Comparison of ENCODE assay signal across 8 cellular contexts in the genomic region with DNA sequence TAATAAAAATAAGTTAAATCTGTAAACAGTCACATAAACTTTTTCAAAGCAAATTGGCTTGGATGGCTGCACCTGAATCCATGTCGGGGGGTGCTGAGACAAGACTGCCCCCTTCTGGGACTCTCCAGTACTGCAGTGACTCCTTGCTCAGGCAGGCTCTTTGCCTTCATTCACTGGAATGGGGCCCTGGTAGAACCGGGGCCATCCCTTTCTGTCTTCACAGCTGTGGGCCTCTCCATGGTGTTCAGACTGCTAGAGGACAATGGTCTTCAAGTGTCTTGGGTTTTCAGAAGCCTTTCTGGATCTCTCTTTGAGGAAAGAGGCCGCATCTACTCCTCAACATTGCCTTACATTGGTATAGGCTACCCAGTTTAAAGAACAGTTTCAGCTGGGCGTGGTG. TPM values are rescaled to one million over a fixed set of nuclear protein-coding genes. Genes with fewer than 3 reads are reported as not detected.
DNase-seq lines count a peak whose midpoint lies in the region; ATAC-seq, FAIRE-seq and TF ChIP-seq lines count a peak whose summit lies in the region.

No MANE protein-coding gene starts in this region.

- H4K12ac ChIP-seq in trophoblast cell (ENCODE audit: low read depth, low read length): no peak overlapping the region

- H4K91ac ChIP-seq in trophoblast cell (ENCODE audit: low read depth, low read length): no peak overlapping the region

- no peak overlapping the region for H3K4me2 ChIP-seq in trophoblast cell (ENCODE audit: low read length)

- H3K4me3 Mint-ChIP-seq in activated T-helper 17 cell treated with anti-CD3 and anti-CD28 coated beads, Interleukin-2, amount 50 U/mL, for 72 hours: no peak overlapping the region

- H3K27ac ChIP-seq in trophoblast cell (ENCODE audit: low read depth, low read length) (no peak overlapping the region), uterus (no peak overlapping the region)

- H3K27me3 Mint-ChIP-seq in activated T-helper 17 cell treated with anti-CD3 and anti-CD28 coated beads, Interleukin-2, amount 50 U/mL, for 72 hours: peaks cover 9% of the 10 kb centered on the region

- no peak overlapping the region for H2BK120ac ChIP-seq in trophoblast cell (ENCODE audit: insufficient read depth, low read length, poor library complexity)

- peaks cover 5% of the 10 kb centered on the region in 2 experiments for H3K4me1 ChIP-seq in trophoblast cell (ENCODE audit: control insufficient read depth in 1 of 2, insufficient read depth in 2 of 2, low read length in 2 of 2)
- H3K4me1 ChIP-seq in uterus: no peaks in the 10 kb centered on the region

- H2BK5ac ChIP-seq in trophoblast cell (ENCODE audit: low read depth, low read length, poor library complexity): no peak overlapping the region

- H3K18ac ChIP-seq in trophoblast cell (ENCODE audit: low read length): no peak overlapping the region

- ATAC-seq in activated T-helper 17 cell treated with anti-CD3 and anti-CD28 coated beads, Interleukin-2, amount 50 U/mL, for 72 hours (replicated peaks): peak; percentile 83
- ATAC-seq in GM18907 (IDR thresholded peaks at IDR 0.05; ENCODE audit: unreplicated experiment): no peak

- no peak overlapping the region for H2AFZ ChIP-seq in trophoblast cell (ENCODE audit: insufficient read depth, low read length, poor library complexity)

- H3K79me2 ChIP-seq in trophoblast cell (ENCODE audit: control insufficient read depth, insufficient read depth, low read length, poor library complexity): no peaks in the 10 kb centered on the region

- peak; percentile 65 to 77 (median 72) for TF ChIP-seq CTCF in uterus (IDR thresholded peaks at IDR 0.05)

- H3K4me3 ChIP-seq in trophoblast cell (ENCODE audit: low read depth, low read length): no peak overlapping the region
- H3K4me3 ChIP-seq in uterus: no peak overlapping the region

- H3K27me3 ChIP-seq in trophoblast cell (ENCODE audit: insufficient read depth, low read length) (no peaks in the 10 kb centered on the region), uterus (no peaks in the 10 kb centered on the region)

- no peak overlapping the region for H3K27ac Mint-ChIP-seq in activated T-helper 17 cell treated with anti-CD3 and anti-CD28 coated beads, Interleukin-2, amount 50 U/mL, for 72 hours

- no peaks in the 10 kb centered on the region for H3K36me3 ChIP-seq in trophoblast cell (ENCODE audit: control insufficient read depth in 1 of 2, insufficient read depth in 2 of 2, low read length in 2 of 2)
- H3K36me3 ChIP-seq in uterus: no peaks in the 10 kb centered on the region

- H3K4ac ChIP-seq in trophoblast cell (ENCODE audit: low read depth, low read length): no peak overlapping the region

- no peak overlapping the region for H3K14ac ChIP-seq in trophoblast cell (ENCODE audit: low read length)

- H2AK5ac ChIP-seq in trophoblast cell (ENCODE audit: low read length): no peak overlapping the region

- H3K36me3 Mint-ChIP-seq in activated T-helper 17 cell treated with anti-CD3 and anti-CD28 coated beads, Interleukin-2, amount 50 U/mL, for 72 hours (ENCODE audit: low read depth): no peaks in the 10 kb centered on the region

- FAIRE-seq in RCC 7860 (lab: Jason Lieb, UNC): no peak

- H3K4me1 Mint-ChIP-seq in activated T-helper 17 cell treated with anti-CD3 and anti-CD28 coated beads, Interleukin-2, amount 50 U/mL, for 72 hours: peaks cover 5% of the 10 kb centered on the region

- H3K23ac ChIP-seq in trophoblast cell (ENCODE audit: low read length): no peak overlapping the region

- intact Hi-C loops in uterus (cut with DNase I; ENCODE audit: low total_unique reads): no loop called here

- H3K79me1 ChIP-seq in trophoblast cell (ENCODE audit: low read length): no peaks in the 10 kb centered on the region

- no peak overlapping the region for H2BK12ac ChIP-seq in trophoblast cell (ENCODE audit: low read length)

- no CpG with 5 or more reads among the region's 4 CpGs for WGBS in trophoblast cell (ENCODE audit: extremely low coverage, insufficient coverage, insufficient read length)

- TF ChIP-seq POLR2A in uterus (IDR thresholded peaks at IDR 0.05): no peak

- H3K9me3 Mint-ChIP-seq in activated T-helper 17 cell treated with anti-CD3 and anti-CD28 coated beads, Interleukin-2, amount 50 U/mL, for 72 hours: no peaks in the 10 kb centered on the region

- DNase-seq in COR-L47 (lab: John Stamatoyannopoulos, UW) (peak; percentile 4), HT-29 (ENCODE audit: low spot score) (peak; percentile 91), RCC 7860 (ENCODE audit: low spot score) (peak; percentile 48), foreskin melanocyte (peak; percentile 38), trophoblast cell (peak; percentile 50 to 83), uterus (peak; percentile 70 to 72)

- H3K9me3 ChIP-seq in trophoblast cell (ENCODE audit: insufficient read depth, low read depth, low read length) (peaks cover 1% of the 10 kb centered on the region), uterus (no peaks in the 10 kb centered on the region)

- H3K9ac ChIP-seq in trophoblast cell (ENCODE audit: low read length): no peak overlapping the region

- no peak overlapping the region for H4K8ac ChIP-seq in trophoblast cell (ENCODE audit: low read depth, low read length)

RNA-seq across cellular contexts. Expression of a gene that starts 16.1 kb away (rescaled TPM):
- total RNA-seq in HT-29 (2014; rRNA removed; shearing (Covaris generic)): 188 and 199 TPM in 2 replicates
- total RNA-seq in activated T-helper 17 cell treated with anti-CD3 and anti-CD28 coated beads, Interleukin-2, amount 50 U/mL, for 72 hours: 10 to 100 TPM; 62.7 to 95.6 TPM
- polyA plus RNA-seq in trophoblast cell (2013): 11.8 and 12.6 TPM in 2 replicates
- total RNA-seq in uterus: 10 to 100 TPM; 11.9 to 53.3 (median 32.8) TPM

RNA-seq across cellular contexts. Expression of a gene that starts 29.8 kb away (rescaled TPM):
- total RNA-seq in HT-29 (2014; rRNA removed; shearing (Covaris generic)): 23.5 and 27.8 TPM in 2 replicates
- total RNA-seq in activated T-helper 17 cell treated with anti-CD3 and anti-CD28 coated beads, Interleukin-2, amount 50 U/mL, for 72 hours: 1,000 to 10,000 TPM in 1 of 2 donors, 10 to 100 TPM in 1; 72.9 to 1,213 TPM
- polyA plus RNA-seq in trophoblast cell (2013): 43.1 and 43.2 TPM in 2 replicates
- 10 to 100 TPM; 14.4 to 55.6 (median 31.3) TPM for total RNA-seq in uterus

RNA-seq across cellular contexts. Expression of a gene that starts 50.7 kb away (rescaled TPM):
- 29.5 and 33.8 TPM in 2 replicates for total RNA-seq in HT-29 (2014; rRNA removed; shearing (Covaris generic))
- total RNA-seq in activated T-helper 17 cell treated with anti-CD3 and anti-CD28 coated beads, Interleukin-2, amount 50 U/mL, for 72 hours: 10 to 100 TPM; 29.5 to 49.5 TPM
- polyA plus RNA-seq in trophoblast cell (2013): 24.4 and 24.5 TPM in 2 replicates
- 10 to 100 TPM; 15.0 to 45.7 (median 26.5) TPM for total RNA-seq in uterus

Comparison
In these comparisons a context has a peak if more than half of its experiments do, and no peak if none do; other contexts are left out.
1. DNase-seq: peak in every context shown above with its lines; median percentile 91 in HT-29; 71 in uterus; 66 in trophoblast cell; 48 in RCC 7860; 38 in foreskin melanocyte; 4 in COR-L47.